In the genomic region with DNA sequence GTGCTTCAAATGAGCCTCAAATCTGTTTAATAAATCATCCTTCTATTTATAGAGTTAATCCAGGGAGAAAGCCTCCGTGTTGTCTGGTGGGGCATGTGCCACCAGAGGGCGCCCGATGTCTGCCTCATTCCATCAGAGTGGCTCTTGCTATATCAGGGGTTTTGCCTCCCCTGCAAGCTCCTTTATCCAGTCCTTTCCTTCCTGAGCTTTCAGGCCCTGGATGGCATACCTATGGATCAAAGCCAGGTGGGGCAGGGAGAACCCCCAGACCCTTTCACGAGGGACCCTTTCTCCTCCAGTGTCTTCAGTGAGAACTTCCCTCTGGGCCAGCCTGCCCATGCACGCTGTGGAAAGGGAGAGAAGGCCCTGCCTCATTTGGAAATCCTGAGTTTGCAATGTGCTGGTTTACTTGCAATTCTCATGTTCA, we compare ENCODE assay signal across 8 cellular contexts.
DNase-seq lines count a peak whose midpoint lies in the region; ATAC-seq and TF ChIP-seq lines count a peak whose summit lies in the region.

No MANE protein-coding gene starts in this region.

- POLR2A ChIA-PET in AG04449 (lab: Yijun Ruan, JAX) = interaction anchor here (0.6 to 1.6 kb wide), 3 partner anchors 39 to 109 kb away, joined by 3 to 5 read pairs (median 3); a partner anchor contains a TSS

- no peak overlapping the region for H3K4me3 ChIP-seq in AG04449 (ENCODE audit: low read depth, low read length)

- CTCF ChIA-PET in AG04449 (lab: Yijun Ruan, JAX) = interaction anchor here (0.6 to 8.4 kb wide), 85 partner anchors 9 to 1342 kb away, joined by 3 to 126 read pairs (median 4); a partner anchor contains a TSS

- TF ChIP-seq CTCF in AG04449 (IDR thresholded peaks at IDR 0.05; ENCODE audit: insufficient read depth, low read length, missing control alignments) = peak; percentile 84

- ATAC-seq in GM18520 (IDR thresholded peaks at IDR 0.05; ENCODE audit: unreplicated experiment) = peak; percentile 53
- peak; percentile 83 for ATAC-seq in HG03095 (IDR thresholded peaks at IDR 0.05; ENCODE audit: unreplicated experiment)

- DNase-seq in AG04449 (ENCODE audit: low read depth, low spot score) = no peak
- peak; percentile 69 for DNase-seq in NCI-H2227 (lab: John Stamatoyannopoulos, UW; ENCODE audit: unreplicated experiment)
- DNase-seq in activated CD4-positive, CD25-positive, alpha-beta regulatory T cell treated with anti-CD3 and anti-CD28 coated beads, Interleukin-2, amount 50 U/mL, for 72 hours = peak; percentile 77
- DNase-seq in central memory CD4-positive, alpha-beta T cell = peak; percentile 52
- peak; percentile 76 for DNase-seq in kidney glomerular epithelial cell (lab: John Stamatoyannopoulos, UW)
- DNase-seq in stimulated activated CD4-positive, alpha-beta T cell treated with anti-CD3 and anti-CD28 coated beads, Interleukin-1b, Interleukin-23, amount 100 ng/mL, for 48 hours = peak; percentile 66
